1 cellular context compared by ENCODE assay signal in the genomic region with DNA sequence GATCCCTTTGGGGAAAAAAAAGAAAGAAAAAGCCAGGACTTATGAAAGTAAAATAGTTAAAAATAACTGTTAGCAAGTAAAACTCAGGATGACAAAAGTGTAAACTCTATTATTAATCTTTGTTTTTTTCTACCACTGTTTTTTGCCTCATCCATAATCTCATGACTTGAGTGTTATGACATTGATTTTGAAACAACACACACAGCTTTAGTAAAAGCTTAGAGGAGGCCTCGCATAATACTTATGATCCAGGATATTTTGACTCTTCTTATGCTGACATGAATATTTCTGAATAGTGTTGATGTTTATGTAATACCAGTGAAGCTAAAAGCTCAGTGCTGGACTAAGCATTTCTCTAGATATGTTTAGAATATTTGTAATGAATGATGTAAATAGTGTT.
TF ChIP-seq lines count a peak whose summit lies in the region.

No MANE protein-coding gene starts in this region.

TF ChIP-seq in IMR-90, 13 proteins besides CTCF, POLR2A, EP300 and RAD21:
- TF ChIP-seq, protein P1, sequence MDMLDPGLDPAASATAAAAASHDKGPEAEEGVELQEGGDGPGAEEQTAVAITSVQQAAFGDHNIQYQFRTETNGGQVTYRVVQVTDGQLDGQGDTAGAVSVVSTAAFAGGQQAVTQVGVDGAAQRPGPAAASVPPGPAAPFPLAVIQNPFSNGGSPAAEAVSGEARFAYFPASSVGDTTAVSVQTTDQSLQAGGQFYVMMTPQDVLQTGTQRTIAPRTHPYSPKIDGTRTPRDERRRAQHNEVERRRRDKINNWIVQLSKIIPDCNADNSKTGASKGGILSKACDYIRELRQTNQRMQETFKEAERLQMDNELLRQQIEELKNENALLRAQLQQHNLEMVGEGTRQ (IDR thresholded peaks at IDR 0.05; ENCODE audit: low read depth, low read length): no peak
- TF ChIP-seq MXI1 (IDR thresholded peaks at IDR 0.05; ENCODE audit: borderline replicate concordance, low read depth, low read length) (no peak), FOS (IDR thresholded peaks at IDR 0.05; ENCODE audit: low read depth, low read length) (no peak), BHLHE40 (IDR thresholded peaks at IDR 0.05; ENCODE audit: low read depth, low read length) (no peak), RCOR1 (IDR thresholded peaks at IDR 0.05; ENCODE audit: insufficient replicate concordance, low read length) (no peak), SMC3 (IDR thresholded peaks at IDR 0.05; ENCODE audit: low read depth, low read length) (no peak), CHD1 (IDR thresholded peaks at IDR 0.05; ENCODE audit: low read depth, low read length) (no peak), MAZ (IDR thresholded peaks at IDR 0.05; ENCODE audit: borderline replicate concordance, low read depth, low read length) (no peak), RFX5 (IDR thresholded peaks at IDR 0.05; ENCODE audit: low read depth, low read length) (no peak), MAFK (IDR thresholded peaks at IDR 0.05; ENCODE audit: low read depth, low read length) (no peak), CEBPB (IDR thresholded peaks at IDR 0.05; ENCODE audit: low read depth, low read length) (no peak)
- TF ChIP-seq, protein P2, sequence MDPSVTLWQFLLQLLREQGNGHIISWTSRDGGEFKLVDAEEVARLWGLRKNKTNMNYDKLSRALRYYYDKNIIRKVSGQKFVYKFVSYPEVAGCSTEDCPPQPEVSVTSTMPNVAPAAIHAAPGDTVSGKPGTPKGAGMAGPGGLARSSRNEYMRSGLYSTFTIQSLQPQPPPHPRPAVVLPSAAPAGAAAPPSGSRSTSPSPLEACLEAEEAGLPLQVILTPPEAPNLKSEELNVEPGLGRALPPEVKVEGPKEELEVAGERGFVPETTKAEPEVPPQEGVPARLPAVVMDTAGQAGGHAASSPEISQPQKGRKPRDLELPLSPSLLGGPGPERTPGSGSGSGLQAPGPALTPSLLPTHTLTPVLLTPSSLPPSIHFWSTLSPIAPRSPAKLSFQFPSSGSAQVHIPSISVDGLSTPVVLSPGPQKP (IDR thresholded peaks at IDR 0.05; ENCODE audit: borderline replicate concordance, low read depth, low read length): no peak
TF ChIP-seq in IMR-90: peak in this region for 0.
